32 cellular contexts compared by ENCODE assay signal in the genomic region with DNA sequence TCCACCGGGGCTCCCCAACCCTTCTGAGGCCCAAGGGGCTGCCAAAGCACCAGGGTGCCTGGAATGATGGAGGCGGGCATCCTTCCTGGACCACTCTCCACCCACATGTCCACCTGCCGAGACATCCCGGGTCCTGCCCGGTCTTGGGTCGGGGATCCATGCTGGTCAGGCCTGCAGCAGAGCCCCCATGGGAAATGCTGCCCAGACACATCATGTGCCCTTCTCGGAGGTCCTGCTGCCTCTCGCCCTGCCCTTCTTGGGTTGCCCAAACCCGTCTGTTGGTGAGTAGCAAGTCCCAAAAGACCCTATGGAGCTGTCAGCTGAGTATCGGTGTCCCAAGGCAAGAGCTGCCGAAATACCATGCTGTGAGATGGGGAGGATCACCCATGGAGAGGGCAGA. TPM values are rescaled to one million over a fixed set of nuclear protein-coding genes. Genes with fewer than 3 reads are reported as not detected.
"Had no signal": no experiment of that assay in that cellular context is flagged by ENCODE, and none has a peak within 500 bp of the region (broad histone marks: within the 10 kb centered on the region; RNA-seq: fewer than 3 reads in every experiment).

No MANE protein-coding gene starts in this region.

- DNase-seq: activated CD4-positive, alpha-beta memory T cell treated with anti-CD3 and anti-CD28 coated beads for 36 hours; activated CD4-positive, alpha-beta T cell treated with anti-CD3 and anti-CD28 coated beads for 36 hours; activated CD4-positive, alpha-beta T cell treated with anti-CD3 and anti-CD28 coated beads, Interleukin-2, amount 10 ng/mL, durations not matched to agents 24 days and 14 days; activated CD4-positive, CD25-positive, alpha-beta regulatory T cell; activated CD4-positive, CD25-positive, alpha-beta regulatory T cell treated with anti-CD3 and anti-CD28 coated beads, Interleukin-2, amount 50 U/mL, for 72 hours; activated CD8-positive, alpha-beta memory T cell treated with anti-CD3 and anti-CD28 coated beads, Interleukin-2, amount 10 ng/mL, durations not matched to agents 7 days and 5 days; activated CD8-positive, alpha-beta memory T cell treated with anti-CD3 and anti-CD28 coated beads, Interleukin-2, amount 50 U/mL, for 4 hours; activated CD8-positive, alpha-beta T cell treated with anti-CD3 and anti-CD28 coated beads, Interleukin-2, amount 10 ng/mL, durations not matched to agents 7 days and 5 days; activated gamma-delta T cell treated with Interleukin-2 at 50 U/mL for 16 hours; activated naive CD4-positive, alpha-beta T cell treated with anti-CD3 and anti-CD28 coated beads, Interleukin-2, amount 50 U/mL, for 16 hours; activated naive CD4-positive, alpha-beta T cell treated with Interleukin-2 at 50 U/mL for 16 hours; activated T-cell treated with anti-CD3 and anti-CD28 coated beads, Interleukin-2, amount 50 U/mL, for 1 hour; activated T-cell treated with anti-CD3 and anti-CD28 coated beads, Interleukin-2, amount 50 U/mL, for 48 hours; amniotic stem cell; anterior cingulate cortex; brain microvascular endothelial cell; dorsolateral prefrontal cortex; effector memory CD4-positive, alpha-beta T cell; endodermal cell; foreskin fibroblast; T-helper 1 cell; T-helper 2 cell had no signal

- ATAC-seq: activated CD4-positive, alpha-beta T cell treated with anti-CD3 and anti-CD28 coated beads for 36 hours; activated CD8-positive, alpha-beta memory T cell treated with anti-CD3 and anti-CD28 coated beads, Interleukin-2, amount 10 ng/mL, durations not matched to agents 7 days and 5 days; activated CD8-positive, alpha-beta T cell treated with anti-CD3 and anti-CD28 coated beads, Interleukin-2, amount 10 ng/mL, durations not matched to agents 7 days and 5 days; esophagus mucosa had no signal

- H3K27ac Mint-ChIP-seq: activated CD4-positive, alpha-beta memory T cell treated with anti-CD3 and anti-CD28 coated beads for 36 hours; activated CD4-positive, alpha-beta T cell treated with anti-CD3 and anti-CD28 coated beads for 36 hours; activated CD4-positive, alpha-beta T cell treated with anti-CD3 and anti-CD28 coated beads, Interleukin-2, amount 10 ng/mL, durations not matched to agents 24 days and 14 days; activated CD8-positive, alpha-beta memory T cell treated with anti-CD3 and anti-CD28 coated beads, Interleukin-2, amount 10 ng/mL, durations not matched to agents 7 days and 5 days; activated CD8-positive, alpha-beta T cell treated with anti-CD3 and anti-CD28 coated beads, Interleukin-2, amount 10 ng/mL, durations not matched to agents 7 days and 5 days; activated naive CD8-positive, alpha-beta T cell; activated T-helper 1 cell treated with anti-CD3 and anti-CD28 coated beads, Interleukin-12 subunit alpha, Interleukin-12 subunit beta, Interleukin-2, Interleukin-4 antibody, amounts not matched to agents 30 ng/mL and 10 ng/mL and 1 ng/mL, durations not matched to agents 14 hours and 24 hours and 36 hours; activated T-helper 2 cell treated with anti-CD3 and anti-CD28 coated beads, Interferon-gamma antibody, Interleukin-2, Interleukin-4, amounts not matched to agents 10 μg/mL and 5 μg/mL and 100 μg/mL, durations not matched to agents 14 hours and 24 hours and 36 hours; endodermal cell had no signal

- H3K4me3 ChIP-seq: coronary artery, dorsolateral prefrontal cortex had no signal

- H3K4me3 Mint-ChIP-seq: activated CD4-positive, alpha-beta memory T cell treated with anti-CD3 and anti-CD28 coated beads for 36 hours; activated CD4-positive, alpha-beta T cell treated with anti-CD3 and anti-CD28 coated beads for 36 hours; activated CD4-positive, alpha-beta T cell treated with anti-CD3 and anti-CD28 coated beads, Interleukin-2, amount 10 ng/mL, durations not matched to agents 24 days and 14 days; activated CD8-positive, alpha-beta memory T cell treated with anti-CD3 and anti-CD28 coated beads, Interleukin-2, amount 10 ng/mL, durations not matched to agents 7 days and 5 days; activated CD8-positive, alpha-beta T cell treated with anti-CD3 and anti-CD28 coated beads, Interleukin-2, amount 10 ng/mL, durations not matched to agents 7 days and 5 days; activated naive CD8-positive, alpha-beta T cell; activated T-helper 1 cell treated with anti-CD3 and anti-CD28 coated beads, Interleukin-12 subunit alpha, Interleukin-12 subunit beta, Interleukin-2, Interleukin-4 antibody, amounts not matched to agents 30 ng/mL and 10 ng/mL and 1 ng/mL, durations not matched to agents 14 hours and 24 hours and 36 hours; central memory CD8-positive, alpha-beta T cell; dendritic cell treated with granulocyte-macrophage colony-stimulating factor and Interleukin-4, amounts not matched to agents 40 ng/mL and 50 ng/mL, for 4 days; endodermal cell had no signal

- H3K27ac ChIP-seq: brain microvascular endothelial cell, coronary artery, dorsolateral prefrontal cortex had no signal

- FAIRE-seq: astrocyte, bronchial epithelial cell, frontal cortex had no signal

- H3K27me3 ChIP-seq: brain microvascular endothelial cell, dorsolateral prefrontal cortex had no signal

- H3K36me3 Mint-ChIP-seq: activated CD4-positive, alpha-beta memory T cell treated with anti-CD3 and anti-CD28 coated beads for 36 hours; activated CD8-positive, alpha-beta memory T cell treated with anti-CD3 and anti-CD28 coated beads, Interleukin-2, amount 10 ng/mL, durations not matched to agents 7 days and 5 days; activated naive CD8-positive, alpha-beta T cell had no signal

- H3K36me3 ChIP-seq: brain microvascular endothelial cell had no signal

- H3K27me3 Mint-ChIP-seq: activated CD4-positive, alpha-beta T cell treated with anti-CD3 and anti-CD28 coated beads for 36 hours; activated naive CD8-positive, alpha-beta T cell had no signal

RNA-seq across cellular contexts. Expression of a gene that starts 50.2 kb away (rescaled TPM):
- total RNA-seq: activated CD8-positive, alpha-beta T cell treated with anti-CD3 and anti-CD28 coated beads, Interleukin-2, amount 10 ng/mL, durations not matched to agents 7 days and 5 days; activated T-helper 2 cell treated with anti-CD3 and anti-CD28 coated beads, Interferon-gamma antibody, Interleukin-2, Interleukin-4, amounts not matched to agents 10 μg/mL and 5 μg/mL and 100 μg/mL, durations not matched to agents 14 hours and 24 hours and 36 hours had no signal
